1 cellular context compared by ENCODE assay signal in genomic region chr1:19645544-19646252, GRCh38.
TF ChIP-seq lines count a peak whose summit lies in the region.

No MANE protein-coding gene starts in this region.

TF ChIP-seq in IMR-90, 13 proteins besides CTCF, POLR2A, EP300 and RAD21 (continued from another document):
- TF ChIP-seq MAZ (IDR thresholded peaks at IDR 0.05; ENCODE audit: borderline replicate concordance, low read depth, low read length): no peak
- TF ChIP-seq NFE2L2 (IDR thresholded peaks at IDR 0.05; ENCODE audit: low read depth, low read length): no peak
- TF ChIP-seq FOS (IDR thresholded peaks at IDR 0.05; ENCODE audit: low read depth, low read length): no peak
- TF ChIP-seq RCOR1 (IDR thresholded peaks at IDR 0.05; ENCODE audit: insufficient replicate concordance, low read length): no peak
- TF ChIP-seq BHLHE40 (IDR thresholded peaks at IDR 0.05; ENCODE audit: low read depth, low read length): no peak
- no peak for TF ChIP-seq CHD1 (IDR thresholded peaks at IDR 0.05; ENCODE audit: low read depth, low read length)
- no peak for TF ChIP-seq MXI1 (IDR thresholded peaks at IDR 0.05; ENCODE audit: borderline replicate concordance, low read depth, low read length)
